Comparison of ENCODE assay signal across 19 cellular contexts in genomic region chr1:4032571-4032970, GRCh38.
"Had no signal": no experiment of that assay in that cellular context is flagged by ENCODE, and none has a peak within 500 bp of the region (broad histone marks: within the 10 kb centered on the region; RNA-seq: fewer than 3 reads in every experiment).

No MANE protein-coding gene starts in this region.

- DNase-seq: dermis blood vessel endothelial cell; dorsolateral prefrontal cortex; effector CD4-positive, alpha-beta T cell; effector memory CD4-positive, alpha-beta T cell; esophagus squamous epithelium; foreskin fibroblast; foreskin melanocyte; gastrocnemius medialis; heart right ventricle; hippocampal formation; left cardiac atrium; left ventricle myocardium superior; lower lobe of right lung; mesenchymal stem cell; mucosa of descending colon; naive B cell had no signal

- ATAC-seq: gastrocnemius medialis, left lung, left ventricle myocardium superior, lower lobe of right lung, mucosa of descending colon had no signal

- H3K36me3 ChIP-seq: esophagus squamous epithelium, gastrocnemius medialis, heart right ventricle, left lung, lower lobe of right lung had no signal

- H3K4me1 Mint-ChIP-seq: mesothelial cell of epicardium had no signal

- H3K36me3 Mint-ChIP-seq: mesothelial cell of epicardium had no signal

- H3K4me3 ChIP-seq: coronary artery, dorsolateral prefrontal cortex, esophagus squamous epithelium, gastrocnemius medialis, heart right ventricle, left lung, lower lobe of right lung, mucosa of descending colon had no signal

- H3K27me3 Mint-ChIP-seq: naive B cell had no signal

- H3K4me3 Mint-ChIP-seq: mesothelial cell of epicardium, naive B cell had no signal

- H3K27ac Mint-ChIP-seq: mesothelial cell of epicardium had no signal

- H3K27ac ChIP-seq: coronary artery, dorsolateral prefrontal cortex, esophagus squamous epithelium, gastrocnemius medialis, heart right ventricle, left lung, lower lobe of right lung had no signal

- H3K4me1 ChIP-seq: esophagus squamous epithelium, gastrocnemius medialis, heart right ventricle, left lung, lower lobe of right lung had no signal

- H3K9me3 ChIP-seq: esophagus squamous epithelium, gastrocnemius medialis, left lung, lower lobe of right lung, mucosa of descending colon had no signal
